Comparison of ENCODE assay signal across 8 cellular contexts in genomic region chr22:49960159-49960966, GRCh38. TPM values are rescaled to one million over a fixed set of nuclear protein-coding genes. Genes with fewer than 3 reads are reported as not detected.
A peak's percentile ranks its signal among the peaks of the same experiment; 100 is the strongest.
DNase-seq lines count a peak whose midpoint lies in the region; ATAC-seq, FAIRE-seq and TF ChIP-seq lines count a peak whose summit lies in the region.

Gene PIM3 (plus strand): TSS chr22:49960772. CDS start chr22:49960948, 176 bp downstream.

- DNase-seq in Ammon's horn (ENCODE audit: low spot score) (peak; percentile 91), NCI-H510A treated with DMSO at 0.1 percent for 48 hours (lab: John Stamatoyannopoulos, UW) (peak; percentile 87), cerebellum (ENCODE audit: low spot score) (peak; percentile 99), kidney (peak; percentile 98)
- peak; percentile 88 to 90 for DNase-seq in activated CD4-positive, alpha-beta T cell treated with anti-CD3 and anti-CD28 coated beads for 24 hours (ENCODE audit: low read depth in 2 of 2)
- peak; percentile 84 to 86 for DNase-seq in stimulated activated CD4-positive, alpha-beta T cell treated with anti-CD3 and anti-CD28 coated beads, Interleukin-15, amount 100 ng/mL, for 1 hour (ENCODE audit: low read depth in 1 of 2, low spot score in 1 of 2)

- H3K9ac ChIP-seq in kidney (ENCODE audit: low read length in 2 of 2): peak within 1 kb of the TSS; percentile 82 to 84

- peak within 1 kb of the TSS; percentile 81 to 91 for H3K4me3 ChIP-seq in kidney (ENCODE audit: low read length in 2 of 2)

- peak; percentile 45 for ATAC-seq in HG03378 (IDR thresholded peaks at IDR 0.05; ENCODE audit: unreplicated experiment)

- peak; percentile 11 for FAIRE-seq in kidney (lab: Jason Lieb, UNC)

- intact Hi-C loops in kidney (cut with DNase I): no loop called here

- H3K36me3 ChIP-seq in kidney (ENCODE audit: control insufficient read depth in 1 of 2, insufficient read depth in 2 of 2, low read length in 2 of 2): peaks cover 7 to 24% of the 10 kb centered on the region in 2 donors

- no peaks in the 10 kb centered on the region for H3K9me3 ChIP-seq in kidney (ENCODE audit: control insufficient read depth in 1 of 2, low read length in 2 of 2)

- peaks cover 22 to 33% of the 10 kb centered on the region in 2 donors for H3K4me1 ChIP-seq in kidney (ENCODE audit: control insufficient read depth in 1 of 2, insufficient read depth in 1 of 2, low read depth in 1 of 2, low read length in 2 of 2)

- TF ChIP-seq POLR2A in GM19099 (IDR thresholded peaks at IDR 0.05; ENCODE audit: extremely low read depth, insufficient read length, low read depth): peak; percentile 90

- H3K27ac ChIP-seq in kidney (ENCODE audit: low read depth in 2 of 2, low read length in 2 of 2): peak within 1 kb of the TSS; percentile 97

- TF ChIP-seq CTCF in kidney (IDR thresholded peaks at IDR 0.05; ENCODE audit: borderline replicate concordance, extremely low read depth, insufficient read depth): no peak

RNA-seq across cellular contexts. Expression of gene PIM3, which starts in this region (rescaled TPM):
- total RNA-seq in cerebellum (9.2 TPM), kidney (107 TPM)
- polyA plus RNA-seq in kidney (ENCODE audit: insufficient read depth, low read depth, low replicate concordance): 96.5 TPM

Comparison
In these comparisons a context has a peak if more than half of its experiments do, and no peak if none do; other contexts are left out.
1. Peak in every context shown above with its lines: DNase-seq, ATAC-seq, H3K4me3 ChIP-seq and H3K27ac ChIP-seq.
2. RNA of gene PIM3 (total RNA-seq): 107 TPM in kidney (single experiment); 9.2 TPM in cerebellum (single experiment); every median in the first group is over 10 times any median in the second.